In genomic region chr7:66739477-66739876, GRCh38 we compare ENCODE assay signal across 7 cellular contexts. TPM values are rescaled to one million over a fixed set of nuclear protein-coding genes. Genes with fewer than 3 reads are reported as not detected.
DNase-seq lines count a peak whose midpoint lies in the region; ATAC-seq and TF ChIP-seq lines count a peak whose summit lies in the region.

No MANE protein-coding gene starts in this region.

- peaks cover 5% of the 10 kb centered on the region; the same call in 1 of the 2 replicates for H3K27me3 Mint-ChIP-seq in HFFc6 (ENCODE audit: insufficient read depth)
- no peaks in the 10 kb centered on the region for H3K27me3 Mint-ChIP-seq in stimulated activated memory B cell treated with anti-CD40 and anti-IgM and Interleukin-4, amounts not matched to agents 10 μg/mL and 1 μg/mL and 100 μg/mL, for 72 hours

- peaks cover 2% of the 10 kb centered on the region; the same call in 1 of the 2 replicates for H3K36me3 ChIP-seq in WERI-Rb-1

- peak overlapping the region; percentile 94 for H3K4me3 Mint-ChIP-seq in HFFc6
- H3K4me3 Mint-ChIP-seq in stimulated activated memory B cell treated with anti-CD40 and anti-IgM and Interleukin-4, amounts not matched to agents 10 μg/mL and 1 μg/mL and 100 μg/mL, for 72 hours: peak overlapping the region; percentile 98

- intact Hi-C loops in right cardiac atrium (cut with DNase I): no loop called here

- H3K4me3 ChIP-seq in WERI-Rb-1 (ENCODE audit: low read depth, low read length): peak overlapping the region; percentile 73
- peak overlapping the region; percentile 61 for H3K4me3 ChIP-seq in right cardiac atrium (ENCODE audit: low read length)

- peaks cover 21% of the 10 kb centered on the region for H3K4me1 Mint-ChIP-seq in HFFc6 (ENCODE audit: low read depth)
- H3K4me1 Mint-ChIP-seq in stimulated activated memory B cell treated with anti-CD40 and anti-IgM and Interleukin-4, amounts not matched to agents 10 μg/mL and 1 μg/mL and 100 μg/mL, for 72 hours: peaks cover 65% of the 10 kb centered on the region

- H3K27ac ChIP-seq in WERI-Rb-1: no peak overlapping the region
- no peak overlapping the region for H3K27ac ChIP-seq in right cardiac atrium (ENCODE audit: low read length)

- ATAC-seq in right cardiac atrium: no peak
- ATAC-seq in stimulated activated memory B cell treated with anti-CD40 and anti-IgM and Interleukin-4, amounts not matched to agents 10 μg/mL and 1 μg/mL and 100 μg/mL, for 72 hours: no peak

- H3K9me3 Mint-ChIP-seq in HFFc6: peaks cover 14% of the 10 kb centered on the region
- peaks cover 9% of the 10 kb centered on the region for H3K9me3 Mint-ChIP-seq in stimulated activated memory B cell treated with anti-CD40 and anti-IgM and Interleukin-4, amounts not matched to agents 10 μg/mL and 1 μg/mL and 100 μg/mL, for 72 hours

- H3K27ac Mint-ChIP-seq in HFFc6: peak overlapping the region; percentile 96; the same call in 1 of the 2 replicates
- H3K27ac Mint-ChIP-seq in stimulated activated memory B cell treated with anti-CD40 and anti-IgM and Interleukin-4, amounts not matched to agents 10 μg/mL and 1 μg/mL and 100 μg/mL, for 72 hours: peak overlapping the region; percentile 98

- H3K9me3 ChIP-seq in WERI-Rb-1 (ENCODE audit: severe bottlenecking) (peaks cover 3% of the 10 kb centered on the region), right cardiac atrium (ENCODE audit: control insufficient read depth, low read length) (no peaks in the 10 kb centered on the region)

- DNase-seq in HFFc6: no peak
- no peak for DNase-seq in WERI-Rb-1
- DNase-seq in right cardiac atrium: no peak
- no peak for DNase-seq in activated CD8-positive, alpha-beta memory T cell treated with anti-CD3 and anti-CD28 coated beads, Interleukin-2, amount 50 U/mL, for 48 hours
- no peak for DNase-seq in NCI-H187 treated with DMSO at 0.1 percent for 48 hours (lab: John Stamatoyannopoulos, UW)
- DNase-seq in mesenteric fat pad (ENCODE audit: low spot score): no peak

- no peak for TF ChIP-seq CTCF in HFFc6 (IDR thresholded peaks at IDR 0.05)
- TF ChIP-seq CTCF in WERI-Rb-1 (IDR thresholded peaks at IDR 0.05; ENCODE audit: low read depth, low read length): no peak

- H3K36me3 Mint-ChIP-seq in HFFc6 (ENCODE audit: low read depth): peaks cover 56% of the 10 kb centered on the region
- peaks cover 35% of the 10 kb centered on the region for H3K36me3 Mint-ChIP-seq in stimulated activated memory B cell treated with anti-CD40 and anti-IgM and Interleukin-4, amounts not matched to agents 10 μg/mL and 1 μg/mL and 100 μg/mL, for 72 hours

- 92% methylated on average over 14 of the region's 14 CpGs for WGBS in right cardiac atrium

- H3K4me1 ChIP-seq in right cardiac atrium (ENCODE audit: control insufficient read depth, insufficient read depth, low read length): no peaks in the 10 kb centered on the region

- H3K27me3 ChIP-seq in WERI-Rb-1 (ENCODE audit: insufficient read depth, low read depth, severe bottlenecking): no peaks in the 10 kb centered on the region
- H3K27me3 ChIP-seq in right cardiac atrium (ENCODE audit: control insufficient read depth, insufficient read depth): no peaks in the 10 kb centered on the region

RNA-seq across cellular contexts. Expression of gene RABGEF1, which starts 1.1 kb away (rescaled TPM):
- total RNA-seq in HFFc6 (2021; fragmentation: NEBNext Ultra II Directional; extraction: Animal tissue kit (Norgen Biotek cat#: 25700)): 10 to 100 TPM; 38.6 to 45.3 (median 42.5) TPM
- total RNA-seq in right cardiac atrium (10 to 100 TPM; 11.4 to 19.0 (median 16.5) TPM), mesenteric fat pad (41.1 TPM)
- 7.7 TPM for polyA plus RNA-seq in right cardiac atrium
